Comparison of ENCODE assay signal across 13 cellular contexts in genomic region chr1:44660176-44660575, GRCh38. TPM values are rescaled to one million over a fixed set of nuclear protein-coding genes. Genes with fewer than 3 reads are reported as not detected.
DNase-seq lines count a peak whose midpoint lies in the region; ATAC-seq and TF ChIP-seq lines count a peak whose summit lies in the region.
"Had no signal": no experiment of that assay in that cellular context is flagged by ENCODE, and none has a peak within 500 bp of the region (broad histone marks: within the 10 kb centered on the region; RNA-seq: fewer than 3 reads in every experiment).

No MANE protein-coding gene starts in this region.

- 30% methylated on average over 9 of the region's 9 CpGs for WGBS in liver
- 20 to 40% methylated on average over 4 to 9 of the region's 9 CpGs for WGBS in thyroid gland, 2 donors

- H3K27me3 Mint-ChIP-seq in CD8-positive, alpha-beta T cell (ENCODE audit: low read depth): no peaks in the 10 kb centered on the region
- H3K27me3 Mint-ChIP-seq: activated CD8-positive, alpha-beta memory T cell treated with anti-CD3 and anti-CD28 coated beads, Interleukin-2, amount 10 ng/mL, durations not matched to agents 7 days and 5 days had no signal

- CTCF ChIA-PET in CD8-positive, alpha-beta T cell (lab: Charles Lee): interaction anchor here (0.7 to 1.9 kb wide), 5 partner anchors 18 to 88 kb away, joined by 3 to 5 read pairs (median 4); no protein-coding TSS in a partner anchor

- in situ Hi-C loops in astrocyte of the spinal cord (cut with HindIII; ENCODE audit: low sequenced_read_pairs): no loop called here

- intact Hi-C loops in thyroid gland (cut with DNase I): no loop called here
- intact Hi-C loops in CD8-positive, alpha-beta T cell (cut with DNase I, micrococcal nuclease): no loop called here

- H3K4me1 ChIP-seq in liver (ENCODE audit: control insufficient read depth in 4 of 4, insufficient read depth in 4 of 4, low read length in 3 of 4) (peaks cover 9 to 33% (median 19%) of the 10 kb centered on the region in 4 donors), thyroid gland (peaks cover 0 to 13% of the 10 kb centered on the region in 2 donors)
- peaks cover 11% of the 10 kb centered on the region for H3K4me1 ChIP-seq in CD8-positive, alpha-beta T cell (ENCODE audit: insufficient read depth, low read length)
- H3K4me1 ChIP-seq: A549 had no signal

- peak; percentile 44 to 58 for TF ChIP-seq RAD21 in liver (IDR thresholded peaks at IDR 0.05)

- H3K27me3 ChIP-seq in liver (ENCODE audit: control insufficient read depth in 4 of 4, insufficient read depth in 4 of 4, low read length in 3 of 4) (no peaks in the 10 kb centered on the region), thyroid gland (no peaks in the 10 kb centered on the region)
- H3K27me3 ChIP-seq in CD8-positive, alpha-beta T cell (ENCODE audit: insufficient read depth, low read length): no peaks in the 10 kb centered on the region
- H3K27me3 ChIP-seq: neural progenitor cell had no signal

- POLR2A ChIA-PET in CD8-positive, alpha-beta T cell (lab: Charles Lee): no interaction called here

- ATAC-seq in CD8-positive, alpha-beta T cell: no peak
- ATAC-seq: A549; activated CD8-positive, alpha-beta memory T cell treated with anti-CD3 and anti-CD28 coated beads, Interleukin-2, amount 10 ng/mL, durations not matched to agents 7 days and 5 days had no signal

- TF ChIP-seq CTCF in astrocyte of the spinal cord (IDR thresholded peaks at IDR 0.05; ENCODE audit: low read depth, low read length): no peak
- no peak for TF ChIP-seq CTCF in liver (IDR thresholded peaks at IDR 0.05; ENCODE audit: low read depth, low read length, missing input control)
- no peak for TF ChIP-seq CTCF in thyroid gland (IDR thresholded peaks at IDR 0.05)
- no peak for TF ChIP-seq CTCF in CD8-positive, alpha-beta T cell (IDR thresholded peaks at IDR 0.05)

- TF ChIP-seq POLR2A in thyroid gland (IDR thresholded peaks at IDR 0.05): no peak

- peaks cover 0 to 4% (median 0%) of the 10 kb centered on the region in 4 donors for H3K36me3 ChIP-seq in liver (ENCODE audit: control insufficient read depth in 4 of 4, insufficient read depth in 3 of 4, low read depth in 1 of 4, low read length in 3 of 4)
- no peaks in the 10 kb centered on the region for H3K36me3 ChIP-seq in thyroid gland
- H3K36me3 ChIP-seq in CD8-positive, alpha-beta T cell (ENCODE audit: insufficient read depth, low read length): no peaks in the 10 kb centered on the region
- H3K36me3 ChIP-seq: neural progenitor cell had no signal

- DNase-seq in NCI-H2081 (lab: John Stamatoyannopoulos, UW): peak; percentile 82 to 88
- no peak for DNase-seq in NCI-H2081 treated with DMSO at 0.1 percent for 48 hours (lab: John Stamatoyannopoulos, UW)
- DNase-seq in astrocyte of the spinal cord (ENCODE audit: low read depth, low spot score): peak; percentile 16
- peak; percentile 95 to 96 for DNase-seq in thyroid gland
- DNase-seq in activated T-cell treated with anti-CD3 and anti-CD28 coated beads, Interleukin-2, amount 50 U/mL, for 48 hours: no peak
- DNase-seq in SIG-M5 treated with dmso at 0.1 percent for 504 hours (lab: John Stamatoyannopoulos, UW; ENCODE audit: unreplicated experiment): no peak
- no peak for DNase-seq in CD8-positive, alpha-beta T cell
- DNase-seq: activated CD8-positive, alpha-beta memory T cell treated with anti-CD3 and anti-CD28 coated beads, Interleukin-2, amount 10 ng/mL, durations not matched to agents 7 days and 5 days; SW 1271 had no signal

- H3K9me3 Mint-ChIP-seq in CD8-positive, alpha-beta T cell: no peaks in the 10 kb centered on the region
- H3K9me3 Mint-ChIP-seq: neural progenitor cell had no signal

- peaks cover 12% of the 10 kb centered on the region for H3K4me1 Mint-ChIP-seq in CD8-positive, alpha-beta T cell (ENCODE audit: low read depth)

- no peaks in the 10 kb centered on the region for H3K9me3 ChIP-seq in liver (ENCODE audit: control insufficient read depth in 4 of 4, low read length in 3 of 4)
- H3K9me3 ChIP-seq in thyroid gland: no peaks in the 10 kb centered on the region
- no peaks in the 10 kb centered on the region for H3K9me3 ChIP-seq in CD8-positive, alpha-beta T cell (ENCODE audit: low read length)
- H3K9me3 ChIP-seq: A549 had no signal

- peak overlapping the region; percentile 74 to 78 for H3K27ac ChIP-seq in liver (ENCODE audit: low read depth in 1 of 2, low read length in 2 of 2)
- H3K27ac ChIP-seq in thyroid gland: no peak overlapping the region
- H3K27ac ChIP-seq in CD8-positive, alpha-beta T cell (ENCODE audit: low read depth, low read length): no peak overlapping the region
- H3K27ac ChIP-seq: A549, neural progenitor cell had no signal

- no peak overlapping the region for H3K4me3 ChIP-seq in astrocyte of the spinal cord (ENCODE audit: low read depth, low read length)
- H3K4me3 ChIP-seq in liver (ENCODE audit: low read depth in 1 of 3, low read length in 3 of 3): no peak overlapping the region
- no peak overlapping the region for H3K4me3 ChIP-seq in thyroid gland (replicated peaks in 1 of 3)
- H3K4me3 ChIP-seq in CD8-positive, alpha-beta T cell (ENCODE audit: low read depth, low read length): no peak overlapping the region
- H3K4me3 ChIP-seq: A549, neural progenitor cell had no signal

- H3K9ac ChIP-seq in liver (ENCODE audit: low read depth in 1 of 2, low read length in 2 of 2): peak overlapping the region in 1 of 2 donors; percentile 55
- H3K9ac ChIP-seq: neural progenitor cell had no signal

- H3K27ac Mint-ChIP-seq in CD8-positive, alpha-beta T cell: no peak overlapping the region
- H3K27ac Mint-ChIP-seq: activated CD8-positive, alpha-beta memory T cell treated with anti-CD3 and anti-CD28 coated beads, Interleukin-2, amount 10 ng/mL, durations not matched to agents 7 days and 5 days; neural progenitor cell had no signal

- H3K4me3 Mint-ChIP-seq in CD8-positive, alpha-beta T cell: no peak overlapping the region
- H3K4me3 Mint-ChIP-seq: activated CD8-positive, alpha-beta memory T cell treated with anti-CD3 and anti-CD28 coated beads, Interleukin-2, amount 10 ng/mL, durations not matched to agents 7 days and 5 days; neural progenitor cell had no signal

- no peaks in the 10 kb centered on the region for H3K36me3 Mint-ChIP-seq in CD8-positive, alpha-beta T cell
- H3K36me3 Mint-ChIP-seq: activated CD8-positive, alpha-beta memory T cell treated with anti-CD3 and anti-CD28 coated beads, Interleukin-2, amount 10 ng/mL, durations not matched to agents 7 days and 5 days; neural progenitor cell had no signal

TF ChIP-seq in liver, 16 proteins besides CTCF, POLR2A, EP300 and RAD21 (continues in another document):
- TF ChIP-seq RXRA (IDR thresholded peaks at IDR 0.05) (peak; percentile 85 to 90), SP1 (IDR thresholded peaks at IDR 0.05) (peak; percentile 88), FOXA1 (IDR thresholded peaks at IDR 0.05) (peak; percentile 82), EGR1 (IDR thresholded peaks at IDR 0.05; ENCODE audit: low read depth in 2 of 2) (peak; percentile 44 to 70), YY1 (IDR thresholded peaks at IDR 0.05) (peak; percentile 83), MAX (IDR thresholded peaks at IDR 0.05) (peak; percentile 84), REST (IDR thresholded peaks at IDR 0.05) (peak; percentile 75), HNF4G (IDR thresholded peaks at IDR 0.05) (no peak), GABPA (IDR thresholded peaks at IDR 0.05 in 1 of 2, conservative IDR thresholded peaks at IDR 0.05 in 1 of 2) (no peak), FOXA2 (IDR thresholded peaks at IDR 0.05) (peak; percentile 87)

RNA-seq across cellular contexts. Expression of gene TMEM53, which starts 14.1 kb away (rescaled TPM):
- 10 to 100 TPM in 1 of 2 donors, 1 to 10 TPM in 1; 9.9 to 23.6 TPM for total RNA-seq in liver
- 10 to 100 TPM; 35.2 to 89.2 TPM for polyA plus RNA-seq in liver
- total RNA-seq in thyroid gland: 10 to 100 TPM in 1 of 4 donors, 1 to 10 TPM in 3; 3.9 to 10.4 (median 8.0) TPM
- 1 to 10 TPM in 1 of 2 experiments, not detected in 1; 1.2 TPM for total RNA-seq in CD8-positive, alpha-beta T cell

RNA-seq across cellular contexts. Expression of gene ARMH1, which starts 14.3 kb away (rescaled TPM):
- 10 to 100 TPM in 1 of 2 donors, 1 to 10 TPM in 1; 3.0 to 20.3 TPM for total RNA-seq in liver
- 1 to 10 TPM; 2.2 to 8.0 TPM for polyA plus RNA-seq in liver
- 1 to 10 TPM in 2 of 4 donors, not detected in 2; 1.3 to 1.9 TPM for total RNA-seq in thyroid gland
- 100 to 1,000 TPM; 117 to 128 TPM for total RNA-seq in CD8-positive, alpha-beta T cell
- total RNA-seq: bronchial epithelial cell had no signal

Comparison
In these comparisons a context has a peak if more than half of its experiments do, and no peak if none do; other contexts are left out.
1. DNase-seq: peak in NCI-H2081 (2 of 2), astrocyte of the spinal cord (single experiment) and thyroid gland (2 of 2); none in NCI-H2081 treated with DMSO at 0.1 percent for 48 hours (single experiment), activated T-cell treated with anti-CD3 and anti-CD28 coated beads, Interleukin-2, amount 50 U/mL, for 48 hours (0 of 2), SIG-M5 treated with dmso at 0.1 percent for 504 hours (single experiment) and CD8-positive, alpha-beta T cell (0 of 7).
2. H3K27ac ChIP-seq: peak in liver (2 of 2); none in thyroid gland (0 of 3) and CD8-positive, alpha-beta T cell (single experiment).
3. RNA of gene ARMH1, which starts 14.3 kb away (total RNA-seq): 117 to 128 TPM in CD8-positive, alpha-beta T cell; 3.0 to 20.3 TPM in liver and 1.3 to 1.9 TPM in thyroid gland; every median in the first group is over 4 times any median in the second.